ENCODE assay signal across 11 cellular contexts in the genomic region with DNA sequence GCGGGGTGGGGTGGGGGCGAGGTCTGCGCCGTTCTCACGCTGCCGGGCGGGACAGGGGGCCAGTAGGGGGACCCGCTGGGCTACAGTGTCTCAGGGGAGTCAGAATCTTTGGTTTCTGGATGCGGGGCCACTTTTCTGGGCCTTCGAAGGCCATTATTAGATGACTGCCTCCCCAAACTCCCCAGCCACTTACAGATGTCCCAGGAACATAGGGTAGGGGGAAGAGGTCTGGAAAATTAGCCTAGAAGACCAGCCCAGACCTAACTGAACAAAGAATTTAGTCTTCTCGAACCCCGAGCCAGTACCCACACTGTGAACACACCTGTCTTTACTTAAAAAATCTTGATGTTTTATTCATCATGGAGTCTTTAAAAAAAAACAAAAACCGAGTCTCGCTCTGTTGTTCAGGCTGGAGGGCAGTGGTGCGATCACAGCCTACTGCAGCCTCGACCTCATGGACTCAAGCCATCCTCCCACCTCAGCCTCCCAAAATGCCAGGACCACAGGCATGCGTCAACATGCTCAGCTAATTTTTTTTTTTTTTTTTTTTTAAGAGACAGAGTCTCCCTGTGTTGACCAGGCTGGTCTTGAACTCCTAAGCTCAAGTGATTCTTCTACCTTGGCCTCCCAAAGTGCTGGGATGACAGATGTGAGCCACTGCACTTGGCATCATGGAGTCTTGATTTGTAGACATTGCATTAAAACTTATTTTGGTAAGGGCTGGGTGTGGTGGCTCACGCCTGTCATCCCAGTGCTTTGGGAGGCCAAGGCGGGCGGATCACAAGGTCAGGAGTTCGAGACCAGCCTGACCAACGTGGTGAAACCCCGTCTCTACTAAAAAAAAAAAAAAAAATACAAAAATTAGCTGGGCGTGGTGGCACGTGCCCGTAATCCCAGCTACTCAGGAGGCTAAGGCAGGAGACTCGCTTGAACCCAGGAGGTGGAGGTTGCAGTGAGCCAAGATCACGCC. TPM values are rescaled to one million over a fixed set of nuclear protein-coding genes. Genes with fewer than 3 reads are reported as not detected.
DNase-seq lines count a peak whose midpoint lies in the region; ATAC-seq and TF ChIP-seq lines count a peak whose summit lies in the region.
"Had no signal": no experiment of that assay in that cellular context is flagged by ENCODE, and none has a peak within 500 bp of the region (broad histone marks: within the 10 kb centered on the region; RNA-seq: fewer than 3 reads in every experiment).

No MANE protein-coding gene starts in this region.

- H3K4me3 Mint-ChIP-seq in naive thymus-derived CD8-positive, alpha-beta T cell, result peak overlapping the region in 7 of 10 donors; percentile 30 to 77 (median 62)

- POLR2A ChIA-PET in naive thymus-derived CD8-positive, alpha-beta T cell (lab: Charles Lee), result interaction anchor here (1.4 kb wide), 1 partner anchor 27 kb away, joined by 5 read pairs; a partner anchor contains a TSS

- peak in 2 of 12 donors; percentile 7 to 28 for TF ChIP-seq CTCF in heart left ventricle (IDR thresholded peaks at IDR 0.05)

- DNase-seq in heart left ventricle (no peak), Right ventricle myocardium superior (no peak), aorta (peak in 1 of 2 donors; percentile 44), erythroblast (lab: John Stamatoyannopoulos, UW) (no peak), SHP77 (lab: John Stamatoyannopoulos, UW) (no peak), NCI-H1694 treated with DMSO at 0.1 percent for 48 hours (lab: John Stamatoyannopoulos, UW) (no peak)
- no peak for DNase-seq in naive thymus-derived CD8-positive, alpha-beta T cell
- DNase-seq: MG63 had no signal

- H3K27me3 Mint-ChIP-seq in naive thymus-derived CD8-positive, alpha-beta T cell, result peaks cover 0 to 7% (median 0%) of the 10 kb centered on the region in 5 donors

- no peak for TF ChIP-seq POLR2A in heart left ventricle (IDR thresholded peaks at IDR 0.05)
- TF ChIP-seq POLR2A in erythroblast (IDR thresholded peaks at IDR 0.05; ENCODE audit: low read length), result no peak

- H3K4me1 ChIP-seq in heart left ventricle (peaks cover 5 to 86% (median 76%) of the 10 kb centered on the region in 12 donors), duodenal mucosa (ENCODE audit: control insufficient read depth in 1 of 2, insufficient read depth in 2 of 2, low read length in 2 of 2) (peaks cover 49 to 54% of the 10 kb centered on the region in 2 donors), aorta (ENCODE audit: control insufficient read depth in 1 of 2, insufficient read depth in 2 of 2, low read length in 2 of 2) (no peaks in the 10 kb centered on the region)

- H3K27me3 ChIP-seq in heart left ventricle (no peaks in the 10 kb centered on the region), duodenal mucosa (ENCODE audit: control insufficient read depth in 1 of 2, insufficient read depth in 2 of 2, low read length in 2 of 2) (no peaks in the 10 kb centered on the region), aorta (ENCODE audit: control insufficient read depth in 1 of 2, insufficient read depth in 2 of 2, low read length in 1 of 2) (no peaks in the 10 kb centered on the region)
- H3K27me3 ChIP-seq: MG63 had no signal

- H3K9me3 Mint-ChIP-seq in naive thymus-derived CD8-positive, alpha-beta T cell, result no peaks in the 10 kb centered on the region
- H3K9me3 Mint-ChIP-seq: CD4-positive, alpha-beta memory T cell; T-helper 2 cell treated with Interferon-gamma antibody and Interleukin-4, amounts not matched to agents 5 μg/mL and 100 μg/mL, for 36 hours had no signal

- no peaks in the 10 kb centered on the region for H3K36me3 ChIP-seq in heart left ventricle
- no peaks in the 10 kb centered on the region for H3K36me3 ChIP-seq in duodenal mucosa (ENCODE audit: control insufficient read depth in 1 of 2, insufficient read depth in 2 of 2, low read length in 2 of 2)
- no peaks in the 10 kb centered on the region for H3K36me3 ChIP-seq in aorta (ENCODE audit: control insufficient read depth in 1 of 2, insufficient read depth in 2 of 2, low read length in 1 of 2)
- H3K36me3 ChIP-seq: MG63 had no signal

- H3K9me3 ChIP-seq in heart left ventricle, result no peaks in the 10 kb centered on the region
- no peaks in the 10 kb centered on the region for H3K9me3 ChIP-seq in duodenal mucosa (ENCODE audit: control insufficient read depth in 1 of 2, low read length in 2 of 2)
- no peaks in the 10 kb centered on the region for H3K9me3 ChIP-seq in aorta (ENCODE audit: control insufficient read depth, low read length)
- H3K9me3 ChIP-seq: MG63 had no signal

- no peak overlapping the region for H3K9ac ChIP-seq in duodenal mucosa (ENCODE audit: low read depth in 1 of 2, low read length in 2 of 2)

- peak overlapping the region; percentile 74 to 99 (median 92) for H3K27ac ChIP-seq in heart left ventricle
- H3K27ac ChIP-seq in duodenal mucosa (ENCODE audit: low read depth, low read length), result peak overlapping the region; percentile 28
- H3K27ac ChIP-seq in aorta (ENCODE audit: low read depth in 1 of 2, low read length in 2 of 2), result peak overlapping the region; percentile 38 to 89

- peak overlapping the region in 1 of 10 donors; percentile 32 for H3K27ac Mint-ChIP-seq in naive thymus-derived CD8-positive, alpha-beta T cell

- H3K4me3 ChIP-seq in heart left ventricle (peak overlapping the region; percentile 41 to 78 (median 61)), duodenal mucosa (ENCODE audit: low read depth in 1 of 2, low read length in 2 of 2) (peak overlapping the region; percentile 51 to 52), aorta (ENCODE audit: low read length in 2 of 2) (peak overlapping the region; percentile 48 to 90)
- H3K4me3 ChIP-seq: MG63 had no signal

- no peaks in the 10 kb centered on the region for H3K36me3 Mint-ChIP-seq in naive thymus-derived CD8-positive, alpha-beta T cell
- H3K36me3 Mint-ChIP-seq: CD4-positive, alpha-beta memory T cell had no signal

- ATAC-seq in heart left ventricle (no peak), Right ventricle myocardium superior (ENCODE audit: poor library complexity) (no peak), aorta (ENCODE audit: low FRiP score) (no peak)
- ATAC-seq in naive thymus-derived CD8-positive, alpha-beta T cell, result no peak

- 52 to 76% (median 54%) methylated on average over 20 to 28 of the region's 28 CpGs for WGBS in heart left ventricle, 4 donors
- WGBS in aorta, 2 donors, result 45 to 46% methylated on average over 23 to 28 of the region's 28 CpGs

- intact Hi-C loops in heart left ventricle (cut with DNase I) (loop anchor here in 4 of 10 donors (1.0 to 5.0 kb wide), 3 partner anchors 15 to 43 kb away; no protein-coding TSS in a partner anchor), Right ventricle myocardium superior (cut with DNase I) (no loop called here), aorta (cut with DNase I) (loop anchor here in 1 of 2 donors (5.0 kb wide), 1 partner anchor 43 kb away; no protein-coding TSS in a partner anchor)

- peaks cover 14 to 40% (median 35%) of the 10 kb centered on the region in 4 donors for H3K4me1 Mint-ChIP-seq in naive thymus-derived CD8-positive, alpha-beta T cell

RNA-seq across cellular contexts. Expression of a gene that starts 3.3 kb away (rescaled TPM):
- total RNA-seq in heart left ventricle (100 to 1,000 TPM in 8 of 9 donors, 10 to 100 TPM in 1; 94.9 to 319 (median 136) TPM), Right ventricle myocardium superior (181 TPM), aorta (100 to 1,000 TPM; 121 to 142 TPM)
- polyA plus RNA-seq in heart left ventricle (10 to 100 TPM; 48.0 to 77.5 TPM), aorta (100 to 1,000 TPM in 1 of 2 donors, 10 to 100 TPM in 1; 38.3 to 120 TPM)
- total RNA-seq in naive thymus-derived CD8-positive, alpha-beta T cell, result 1 to 10 TPM; 1.3 to 2.3 TPM
- polyA plus RNA-seq in naive thymus-derived CD8-positive, alpha-beta T cell, result 1 to 10 TPM; 2.0 to 2.6 (median 2.5) TPM

RNA-seq across cellular contexts. Expression of a gene that starts 3.4 kb away (rescaled TPM):
- total RNA-seq in heart left ventricle (under 1 TPM in 6 of 9 donors, not detected in 3; 0.31 to 0.96 (median 0.68) TPM), Right ventricle myocardium superior (0.56 TPM), aorta (1 to 10 TPM in 1 of 2 donors, not detected in 1; 1.6 TPM)
- polyA plus RNA-seq in heart left ventricle (under 1 TPM in 1 of 2 donors, not detected in 1; 0.42 TPM), aorta (1 to 10 TPM in 1 of 2 donors, not detected in 1; 1.3 TPM)
- not detected for total RNA-seq in naive thymus-derived CD8-positive, alpha-beta T cell
- polyA plus RNA-seq in naive thymus-derived CD8-positive, alpha-beta T cell, result not detected
- total RNA-seq: CD4-positive, alpha-beta memory T cell had no signal
- polyA plus RNA-seq: CD4-positive, alpha-beta memory T cell had no signal

RNA-seq across cellular contexts. Expression of a gene that starts 26.8 kb away (rescaled TPM):
- total RNA-seq in heart left ventricle (1,000 to 10,000 TPM in 2 of 9 donors, 100 to 1,000 TPM in 7; 725 to 1,040 (median 857) TPM), Right ventricle myocardium superior (853 TPM), aorta (100 to 1,000 TPM; 490 to 636 TPM)
- polyA plus RNA-seq in heart left ventricle (100 to 1,000 TPM; 375 to 959 TPM), aorta (100 to 1,000 TPM; 385 to 391 TPM)
- total RNA-seq in naive thymus-derived CD8-positive, alpha-beta T cell, result 100 to 1,000 TPM; 480 to 502 TPM
- polyA plus RNA-seq in naive thymus-derived CD8-positive, alpha-beta T cell, result 100 to 1,000 TPM; 420 to 607 (median 518) TPM

RNA-seq across cellular contexts. Expression of a gene that starts 37.2 kb away (rescaled TPM):
- total RNA-seq in heart left ventricle, result 10 to 100 TPM; 18.1 to 35.6 (median 26.4) TPM
- polyA plus RNA-seq in heart left ventricle, result 10 to 100 TPM; 10.2 to 36.7 TPM
- total RNA-seq in Right ventricle myocardium superior, result 19.4 TPM
- total RNA-seq in naive thymus-derived CD8-positive, alpha-beta T cell, result 10 to 100 TPM; 18.0 to 18.3 TPM
- 10 to 100 TPM; 31.9 to 40.1 (median 39.0) TPM for polyA plus RNA-seq in naive thymus-derived CD8-positive, alpha-beta T cell
- 10 to 100 TPM; 23.4 to 26.0 TPM for total RNA-seq in aorta
- 10 to 100 TPM; 10.6 to 27.7 TPM for polyA plus RNA-seq in aorta

RNA-seq across cellular contexts. Expression of a gene that starts 45.3 kb away (rescaled TPM):
- total RNA-seq in heart left ventricle (10 to 100 TPM in 1 of 9 donors, 1 to 10 TPM in 8; 2.5 to 13.1 (median 3.8) TPM), Right ventricle myocardium superior (3.7 TPM), aorta (10 to 100 TPM in 1 of 2 donors, 1 to 10 TPM in 1; 5.4 to 10.9 TPM)
- polyA plus RNA-seq in heart left ventricle (1 to 10 TPM; 4.0 to 5.8 TPM), aorta (1 to 10 TPM; 3.5 to 4.4 TPM)
- 10 to 100 TPM; 11.4 to 14.4 TPM for total RNA-seq in naive thymus-derived CD8-positive, alpha-beta T cell
- polyA plus RNA-seq in naive thymus-derived CD8-positive, alpha-beta T cell, result 1 to 10 TPM; 2.7 to 4.1 (median 3.6) TPM

Comparison
In these comparisons a context has a peak if more than half of its experiments do, and no peak if none do; other contexts are left out.
1. H3K27ac ChIP-seq: peak in every context shown above with its lines; median percentile 92 in heart left ventricle; 64 in aorta; 28 in duodenal mucosa.
2. RNA of a gene that starts 3.3 kb away (total RNA-seq): 181 TPM in Right ventricle myocardium superior (single experiment), 121 to 142 TPM in aorta and 94.9 to 319 TPM in heart left ventricle; 1.3 to 2.3 TPM in naive thymus-derived CD8-positive, alpha-beta T cell; every median in the first group is over 10 times any median in the second.
3. Peak in every context shown above with its lines, with median percentiles within 50 percentile points of each other: H3K4me3 ChIP-seq.